Comparison of ENCODE assay signal across 32 cellular contexts in genomic region chr1:53371851-53372250, GRCh38. TPM values are rescaled to one million over a fixed set of nuclear protein-coding genes. Genes with fewer than 3 reads are reported as not detected.
DNase-seq lines count a peak whose midpoint lies in the region; ATAC-seq, FAIRE-seq and TF ChIP-seq lines count a peak whose summit lies in the region.
"Had no signal": no experiment of that assay in that cellular context is flagged by ENCODE, and none has a peak within 500 bp of the region (broad histone marks: within the 10 kb centered on the region; RNA-seq: fewer than 3 reads in every experiment).

No MANE protein-coding gene starts in this region.

- TF ChIP-seq RAD21 in HepG2 (CRISPR knock-in tag; IDR thresholded peaks at IDR 0.05), result no peak

- H3K4me1 ChIP-seq in right lobe of liver (no peaks in the 10 kb centered on the region), HepG2 (ENCODE audit: insufficient read depth, low read length) (peaks cover 26% of the 10 kb centered on the region), aorta (ENCODE audit: control insufficient read depth in 1 of 2, insufficient read depth in 2 of 2, low read length in 2 of 2) (no peaks in the 10 kb centered on the region)
- H3K4me1 ChIP-seq: colonic mucosa, foreskin keratinocyte, stomach had no signal

- H4K20me1 ChIP-seq in HepG2 (ENCODE audit: insufficient read depth, low read length), result no peaks in the 10 kb centered on the region; the same call in 1 of the 2 replicates

- H2AFZ ChIP-seq in HepG2 (ENCODE audit: low read length), result no peak overlapping the region

- POLR2A ChIA-PET in HepG2 (lab: Yijun Ruan, JAX), result no interaction called here

- BruUV-seq in HepG2 (replicated peaks; lab: Mats Ljungman, UMichigan), result no TSS peak

- no peaks in the 10 kb centered on the region for H3K36me3 ChIP-seq in right lobe of liver
- H3K36me3 ChIP-seq in HepG2 (replicated peaks in 1 of 2; ENCODE audit: control insufficient read depth in 1 of 2, insufficient read depth in 2 of 2, low read length in 2 of 2), result no peaks in the 10 kb centered on the region
- H3K36me3 ChIP-seq in aorta (ENCODE audit: control insufficient read depth in 1 of 2, insufficient read depth in 2 of 2, low read length in 1 of 2), result no peaks in the 10 kb centered on the region
- H3K36me3 ChIP-seq: BE2C, colonic mucosa, stomach had no signal

- FAIRE-seq in HepG2 (lab: Jason Lieb, UNC), result no peak
- FAIRE-seq: bronchial epithelial cell, H54, small intestine had no signal

- H3K27me3 Mint-ChIP-seq in chondrocyte (ENCODE audit: low read depth) (peaks cover 6% of the 10 kb centered on the region), mesothelial cell of epicardium (ENCODE audit: low read depth) (no peaks in the 10 kb centered on the region)
- H3K27me3 Mint-ChIP-seq: T-cell had no signal

- H3K9me3 Mint-ChIP-seq in chondrocyte (ENCODE audit: low read depth) (no peaks in the 10 kb centered on the region), mesothelial cell of epicardium (no peaks in the 10 kb centered on the region)
- H3K9me3 Mint-ChIP-seq: activated naive CD4-positive, alpha-beta T cell treated with anti-CD3 and anti-CD28 coated beads for 36 hours; activated T-cell treated with anti-CD3 and anti-CD28 coated beads, Interleukin-2, amount 50 U/mL, for 4 hours; naive B cell; T-cell had no signal

- no peak overlapping the region for H3K4me3 Mint-ChIP-seq in chondrocyte (ENCODE audit: unreplicated experiment)
- no peak overlapping the region for H3K4me3 Mint-ChIP-seq in mesothelial cell of epicardium
- H3K4me3 Mint-ChIP-seq: activated naive CD4-positive, alpha-beta T cell treated with anti-CD3 and anti-CD28 coated beads for 36 hours; activated T-cell treated with anti-CD3 and anti-CD28 coated beads, Interleukin-2, amount 50 U/mL, for 4 hours; T-cell had no signal

- H3K27me3 ChIP-seq in right lobe of liver, result no peaks in the 10 kb centered on the region
- peaks cover 0 to 51% of the 10 kb centered on the region in 2 experiments; a peak in 3 of 5 replicates for H3K27me3 ChIP-seq in HepG2 (ENCODE audit: control insufficient read depth in 1 of 2, insufficient read depth in 2 of 2, low read length in 2 of 2)
- H3K27me3 ChIP-seq in aorta (ENCODE audit: control insufficient read depth in 1 of 2, insufficient read depth in 2 of 2, low read length in 1 of 2), result no peaks in the 10 kb centered on the region
- H3K27me3 ChIP-seq: BE2C, colonic mucosa had no signal

- intact Hi-C loops in right lobe of liver (cut with DNase I), result no loop called here
- intact Hi-C loops in HepG2 (cut with micrococcal nuclease; ENCODE audit: unreplicated experiment), result no loop called here
- intact Hi-C loops in aorta (cut with DNase I), result no loop called here

- H3K79me2 ChIP-seq in HepG2 (ENCODE audit: insufficient read depth, low read length), result no peaks in the 10 kb centered on the region

- DNase-seq in right lobe of liver, result peak in 2 of 3 donors; percentile 18 to 23
- no peak for DNase-seq in HepG2 (ENCODE audit: low spot score)
- DNase-seq in chondrocyte (ENCODE audit: low spot score), result peak; percentile 27
- DNase-seq in mesothelial cell of epicardium (ENCODE audit: low spot score in 2 of 2, unreplicated experiment in 2 of 2), result peak; percentile 2 to 31
- peak; percentile 8 to 36 for DNase-seq in aorta
- DNase-seq in nucleus accumbens (lab: John Stamatoyannopoulos, UW), result no peak
- no peak for DNase-seq in NCI-H2107 treated with DMSO at 0.1 percent for 48 hours (lab: John Stamatoyannopoulos, UW; ENCODE audit: unreplicated experiment)
- DNase-seq: ACHN; activated naive CD4-positive, alpha-beta T cell treated with anti-CD3 and anti-CD28 coated beads for 36 hours; activated T-cell treated with anti-CD3 and anti-CD28 coated beads, Interleukin-2, amount 50 U/mL, for 4 hours; amygdala; effector memory CD4-positive, alpha-beta T cell; erythroblast; foreskin keratinocyte; left colon; naive B cell; NCI-H1105; NCI-H187 treated with DMSO at 0.1 percent for 48 hours; NCI-H226; small intestine; stimulated activated CD4-positive, alpha-beta T cell treated with anti-CD3 and anti-CD28 coated beads, Interleukin-1b, Interleukin-23, amount 100 ng/mL, for 48 hours; stimulated activated CD8-positive, alpha-beta memory T cell treated with anti-CD3 and anti-CD28 coated beads, Interleukin-4, amount 100 ng/mL, for 48 hours; trophoblast cell had no signal

- H3K4me1 Mint-ChIP-seq in chondrocyte (ENCODE audit: low read depth) (peaks cover 3% of the 10 kb centered on the region), mesothelial cell of epicardium (peaks cover 27% of the 10 kb centered on the region)

- no peak for TF ChIP-seq POLR2A in right lobe of liver (IDR thresholded peaks at IDR 0.05)
- TF ChIP-seq POLR2A in HepG2 (IDR thresholded peaks at IDR 0.05; ENCODE audit: insufficient read depth in 1 of 2, low read depth in 2 of 2, low read length in 2 of 2), result no peak

- H3K36me3 Mint-ChIP-seq in chondrocyte (ENCODE audit: low read depth), result no peaks in the 10 kb centered on the region
- H3K36me3 Mint-ChIP-seq in mesothelial cell of epicardium, result no peaks in the 10 kb centered on the region
- H3K36me3 Mint-ChIP-seq: naive B cell, T-cell had no signal

- CTCF ChIA-PET in HepG2 (lab: Yijun Ruan, JAX; ENCODE audit: low intra/inter-chr PET ratio, low total read pairs), result no interaction called here

- in situ Hi-C loops in HepG2 (cut with HindIII; ENCODE audit: extremely low pct_ligation_motif_present, low pct_unique_long_range_greater_than_20kb), result no loop called here

- TF ChIP-seq EP300 in HepG2 (IDR thresholded peaks at IDR 0.05; ENCODE audit: low read depth in 2 of 2, low read length in 2 of 2), result no peak
- no peak for TF ChIP-seq EP300 in HepG2 (CRISPR knock-in tag; IDR thresholded peaks at IDR 0.05; ENCODE audit: borderline replicate concordance)

- H3K9ac ChIP-seq in HepG2 (ENCODE audit: insufficient read depth, low read depth, low read length), result no peak overlapping the region

- 68% methylated on average over 4 of the region's 5 CpGs for WGBS in right lobe of liver (ENCODE audit: insufficient coverage, low coverage, low lambda C conversion rate, missing lambda C conversion rate)
- WGBS in HepG2 (ENCODE audit: low lambda C conversion rate), result 17% methylated on average over 5 of the region's 5 CpGs
- WGBS in aorta, 2 donors, result 87 to 89% methylated on average over 5 of the region's 5 CpGs

- no peak overlapping the region for H3K4me3 ChIP-seq in right lobe of liver
- H3K4me3 ChIP-seq in HepG2 (replicated peaks in 1 of 3; ENCODE audit: insufficient read depth in 1 of 3, low read depth in 2 of 3, low read length in 3 of 3), result no peak overlapping the region
- H3K4me3 ChIP-seq in aorta (ENCODE audit: low read length in 2 of 2), result no peak overlapping the region
- H3K4me3 ChIP-seq: colonic mucosa, stomach had no signal

- TF ChIP-seq CTCF in right lobe of liver (IDR thresholded peaks at IDR 0.05) (no peak), HepG2 (CRISPR knock-in tag; IDR thresholded peaks at IDR 0.05) (no peak), chondrocyte (IDR thresholded peaks at IDR 0.05) (no peak), mesothelial cell of epicardium (IDR thresholded peaks at IDR 0.05; ENCODE audit: unreplicated experiment) (no peak)

- H3K4me2 ChIP-seq in HepG2 (ENCODE audit: low read depth, low read length), result no peak overlapping the region

- H3K27ac Mint-ChIP-seq in chondrocyte (ENCODE audit: unreplicated experiment) (no peak overlapping the region), mesothelial cell of epicardium (no peak overlapping the region)
- H3K27ac Mint-ChIP-seq: activated naive CD4-positive, alpha-beta T cell treated with anti-CD3 and anti-CD28 coated beads for 36 hours; T-cell had no signal

- H3K9me3 ChIP-seq in right lobe of liver, result no peaks in the 10 kb centered on the region
- no peaks in the 10 kb centered on the region for H3K9me3 ChIP-seq in HepG2 (ENCODE audit: low read length)
- no peaks in the 10 kb centered on the region for H3K9me3 ChIP-seq in aorta (ENCODE audit: control insufficient read depth, low read length)
- H3K9me3 ChIP-seq: BE2C, colonic mucosa, stomach had no signal

- no peak overlapping the region for H3K27ac ChIP-seq in right lobe of liver
- H3K27ac ChIP-seq in HepG2 (ENCODE audit: extremely low read length, insufficient read depth, low read length), result no peak overlapping the region
- H3K27ac ChIP-seq in aorta (ENCODE audit: low read depth in 1 of 2, low read length in 2 of 2), result no peak overlapping the region
- H3K27ac ChIP-seq: colonic mucosa, foreskin keratinocyte, stomach had no signal

- ATAC-seq in right lobe of liver, result no peak
- ATAC-seq in HepG2, result no peak
- ATAC-seq in aorta (ENCODE audit: low FRiP score), result no peak
- no peak for ATAC-seq in GM18909 (IDR thresholded peaks at IDR 0.05; ENCODE audit: poor library complexity, unreplicated experiment)
- ATAC-seq: activated CD4-positive, CD25-positive, alpha-beta regulatory T cell treated with anti-CD3 and anti-CD28 coated beads, Interleukin-2, amount 50 U/mL, for 24 hours; activated T-cell treated with anti-CD3 and anti-CD28 coated beads, Interleukin-2, amount 50 U/mL, for 4 hours; foreskin keratinocyte; left colon; Panc1; T-cell had no signal

RNA-seq across cellular contexts. Expression of gene LRP8, which starts 44.0 kb away (rescaled TPM):
- 1 to 10 TPM in 2 of 6 experiments, under 1 TPM in 4; 0.21 to 1.2 (median 0.56) TPM for total RNA-seq in right lobe of liver
- total RNA-seq in HepG2 (2016; rRNA removed; fragmentation: Illumina TruSeq; extraction: Trizol), result 7.7 and 17.4 TPM in 2 replicates
- 2.2 and 4.4 TPM in 2 replicates for total RNA-seq in HepG2 (2016; cell fraction: cytosol; rRNA removed; fragmentation: Illumina TruSeq; extraction: Trizol; ENCODE audit: low read depth)
- total RNA-seq in HepG2 (2016; cell fraction: insoluble cytoplasmic fraction; rRNA removed; fragmentation: Illumina TruSeq; extraction: Trizol), result 8.1 and 18.8 TPM in 2 replicates
- total RNA-seq in HepG2 (2016; cell fraction: membrane; rRNA removed; fragmentation: Illumina TruSeq; extraction: Trizol), result 7.6 and 8.8 TPM in 2 replicates
- 30.3 and 33.7 TPM in 2 replicates for total RNA-seq in HepG2 (2016; cell fraction: nucleus; rRNA removed; fragmentation: Illumina TruSeq; extraction: Trizol)
- 17.3 and 20.6 TPM in 2 replicates for polyA plus RNA-seq in HepG2 (2011; rRNA removed)
- 10.8 and 12.1 TPM in 2 replicates for polyA plus RNA-seq in HepG2 (2011; cell fraction: cytosol; rRNA removed)
- polyA plus RNA-seq in HepG2 (2011; cell fraction: nucleus; rRNA removed), result 64.4 and 71.0 TPM in 2 replicates
- 6.2 and 8.4 TPM in 2 replicates for polyA plus RNA-seq in HepG2 (2012)
- polyA plus RNA-seq in HepG2 (2016; cell fraction: cytosol; fragmentation: Illumina TruSeq; extraction: Trizol; ENCODE audit: low read depth), result 1.1 and 2.0 TPM in 2 replicates
- 7.4 and 8.7 TPM in 2 replicates for polyA plus RNA-seq in HepG2 (2016; cell fraction: insoluble cytoplasmic fraction; fragmentation: Illumina TruSeq; extraction: Trizol; ENCODE audit: low read depth)
- polyA plus RNA-seq in HepG2 (2016; cell fraction: membrane; fragmentation: Illumina TruSeq; extraction: Trizol; ENCODE audit: low read depth), result 3.9 and 4.9 TPM in 2 replicates
- 51.0 and 61.4 TPM in 2 replicates for polyA plus RNA-seq in HepG2 (2016; cell fraction: nucleus; fragmentation: Illumina TruSeq; extraction: Trizol; ENCODE audit: insufficient read depth, low read depth)
- polyA minus RNA-seq in HepG2 (2011; rRNA and poly(A)+ RNA removed; ENCODE audit: low replicate concordance), result 30.5 and 280 TPM in 2 replicates
- polyA minus RNA-seq in HepG2 (2011; cell fraction: cytosol; rRNA and poly(A)+ RNA removed), result 8.3 and 9.2 TPM in 2 replicates
- 28.8 and 29.9 TPM in 2 replicates for polyA minus RNA-seq in HepG2 (2011; cell fraction: nucleus; rRNA and poly(A)+ RNA removed)
- 7.1 to 14.5 TPM (median 8.3 TPM) in 3 replicates for total RNA-seq in chondrocyte
- total RNA-seq in mesothelial cell of epicardium, result 18.2 to 19.9 TPM (median 19.2 TPM) in 3 replicates
- total RNA-seq in aorta, result 10 to 100 TPM in 1 of 2 donors, 1 to 10 TPM in 1; 8.1 to 12.3 TPM
- polyA plus RNA-seq in aorta, result 1 to 10 TPM; 1.1 to 3.6 TPM

Comparison
In these comparisons a context has a peak if more than half of its experiments do, and no peak if none do; other contexts are left out.
1. DNase-seq: peak in right lobe of liver (2 of 3), chondrocyte (single experiment), mesothelial cell of epicardium (2 of 2) and aorta (2 of 2); none in HepG2 (single experiment), nucleus accumbens (0 of 56) and NCI-H2107 treated with DMSO at 0.1 percent for 48 hours (single experiment).